Comparison of ENCODE assay signal across 35 cellular contexts in genomic region chr3:22353126-22353525, GRCh38.
"Had no signal": no experiment of that assay in that cellular context is flagged by ENCODE, and none has a peak within 500 bp of the region (broad histone marks: within the 10 kb centered on the region; RNA-seq: fewer than 3 reads in every experiment).

No MANE protein-coding gene starts in this region.

- DNase-seq: activated B cell treated with CpG ODN at 0.5 μM for 24 hours; activated CD4-positive, alpha-beta memory T cell treated with anti-CD3 and anti-CD28 coated beads for 36 hours; activated CD4-positive, alpha-beta T cell treated with anti-CD3 and anti-CD28 coated beads for 4 hours; activated CD4-positive, alpha-beta T cell treated with anti-CD3 and anti-CD28 coated beads, Interleukin-2, amount 10 ng/mL, durations not matched to agents 24 days and 14 days; activated CD4-positive, alpha-beta T cell treated with anti-CD3 and anti-CD28 coated beads, Interleukin-2, amount 50 U/mL, for 1 hour; activated CD4-positive, alpha-beta T cell treated with anti-CD3 and anti-CD28 coated beads, Interleukin-2, amount 50 U/mL, for 4 hours; activated CD4-positive, CD25-positive, alpha-beta regulatory T cell treated with anti-CD3 and anti-CD28 coated beads, Interleukin-2, amount 50 U/mL, for 72 hours; activated CD8-positive, alpha-beta memory T cell treated with anti-CD3 and anti-CD28 coated beads, Interleukin-2, amount 50 U/mL, for 4 hours; activated CD8-positive, alpha-beta T cell treated with anti-CD3 and anti-CD28 coated beads for 36 hours; activated effector memory CD4-positive, alpha-beta T cell treated with Interleukin-2 at 50 U/mL for 16 hours; activated gamma-delta T cell; activated naive CD4-positive, alpha-beta T cell treated with anti-CD3 and anti-CD28 coated beads, Interleukin-2, amount 10 ng/mL, durations not matched to agents 7 days and 5 days; activated naive CD4-positive, alpha-beta T cell treated with Interleukin-2 at 50 U/mL for 16 hours; activated naive CD8-positive, alpha-beta T cell treated with anti-CD3 and anti-CD28 coated beads, Interleukin-2, amount 10 ng/mL, durations not matched to agents 7 days and 5 days; activated naive CD8-positive, alpha-beta T cell treated with anti-CD3 and anti-CD28 coated beads, Interleukin-2, amount 50 U/mL, for 24 hours; activated T-cell treated with anti-CD3 and anti-CD28 coated beads for 4 hours; activated T-cell treated with anti-CD3 and anti-CD28 coated beads, Interleukin-2, amount 50 U/mL, for 1 hour; activated T-cell treated with anti-CD3 and anti-CD28 coated beads, Interleukin-2, amount 50 U/mL, for 4 hours; activated T-cell treated with anti-CD3 and anti-CD28 coated beads, Interleukin-2, amount 50 U/mL, for 72 hours; amygdala; anterior cingulate cortex; T-helper 1 cell; T-helper 2 cell; T-helper 9 cell had no signal

- H3K4me3 Mint-ChIP-seq: activated B cell treated with CpG ODN at 0.5 μM for 24 hours; activated CD4-positive, alpha-beta memory T cell treated with anti-CD3 and anti-CD28 coated beads for 36 hours; activated CD4-positive, alpha-beta T cell treated with anti-CD3 and anti-CD28 coated beads, Interleukin-2, amount 10 ng/mL, durations not matched to agents 24 days and 14 days; activated CD8-positive, alpha-beta T cell treated with anti-CD3 and anti-CD28 coated beads for 36 hours; activated naive CD4-positive, alpha-beta T cell treated with anti-CD3 and anti-CD28 coated beads, Interleukin-2, amount 10 ng/mL, durations not matched to agents 7 days and 5 days; activated naive CD4-positive, alpha-beta T cell treated with anti-CD3 and anti-CD28 coated beads, Interleukin-2, amount 50 U/mL, for 24 hours; activated naive CD8-positive, alpha-beta T cell; activated naive CD8-positive, alpha-beta T cell treated with anti-CD3 and anti-CD28 coated beads, Interleukin-2, amount 10 ng/mL, durations not matched to agents 7 days and 5 days; activated naive CD8-positive, alpha-beta T cell treated with anti-CD3 and anti-CD28 coated beads, Interleukin-2, amount 50 U/mL, for 24 hours; activated T-cell treated with anti-CD3 and anti-CD28 coated beads, Interleukin-2, amount 50 U/mL, for 4 hours; activated T-cell treated with anti-CD3 and anti-CD28 coated beads, Interleukin-2, amount 50 U/mL, for 72 hours; activated T-helper 1 cell treated with anti-CD3 and anti-CD28 coated beads, Interleukin-12 subunit alpha, Interleukin-12 subunit beta, Interleukin-2, Interleukin-4 antibody, amounts not matched to agents 30 ng/mL and 10 ng/mL and 1 ng/mL, durations not matched to agents 14 hours and 24 hours and 36 hours; brain; central memory CD8-positive, alpha-beta T cell; T-helper 1 cell treated with Interleukin-12 subunit alpha and Interleukin-12 subunit beta and Interleukin-4 antibody, amounts not matched to agents 30 μg/mL and 1 μg/mL, for 36 hours; T-helper 2 cell treated with Interferon-gamma antibody and Interleukin-4, amounts not matched to agents 5 μg/mL and 100 μg/mL, for 36 hours had no signal

- H3K27me3 Mint-ChIP-seq: activated B cell treated with CpG ODN at 0.5 μM for 24 hours; activated CD4-positive, alpha-beta memory T cell treated with anti-CD3 and anti-CD28 coated beads for 36 hours; activated CD4-positive, alpha-beta T cell treated with anti-CD3 and anti-CD28 coated beads, Interleukin-2, amount 10 ng/mL, durations not matched to agents 24 days and 14 days; activated CD8-positive, alpha-beta T cell treated with anti-CD3 and anti-CD28 coated beads for 36 hours; activated naive CD4-positive, alpha-beta T cell treated with anti-CD3 and anti-CD28 coated beads, Interleukin-2, amount 10 ng/mL, durations not matched to agents 7 days and 5 days; activated naive CD4-positive, alpha-beta T cell treated with anti-CD3 and anti-CD28 coated beads, Interleukin-2, amount 50 U/mL, for 24 hours; activated naive CD8-positive, alpha-beta T cell; activated naive CD8-positive, alpha-beta T cell treated with anti-CD3 and anti-CD28 coated beads, Interleukin-2, amount 10 ng/mL, durations not matched to agents 7 days and 5 days; activated naive CD8-positive, alpha-beta T cell treated with anti-CD3 and anti-CD28 coated beads, Interleukin-2, amount 50 U/mL, for 24 hours; brain; central memory CD8-positive, alpha-beta T cell had no signal

- H3K4me1 ChIP-seq: ascending aorta had no signal

- H3K9me3 ChIP-seq: ascending aorta had no signal

- H3K36me3 Mint-ChIP-seq: activated CD4-positive, alpha-beta memory T cell treated with anti-CD3 and anti-CD28 coated beads for 36 hours; activated naive CD4-positive, alpha-beta T cell treated with anti-CD3 and anti-CD28 coated beads, Interleukin-2, amount 10 ng/mL, durations not matched to agents 7 days and 5 days; activated naive CD4-positive, alpha-beta T cell treated with anti-CD3 and anti-CD28 coated beads, Interleukin-2, amount 50 U/mL, for 24 hours; activated naive CD8-positive, alpha-beta T cell; activated naive CD8-positive, alpha-beta T cell treated with anti-CD3 and anti-CD28 coated beads, Interleukin-2, amount 10 ng/mL, durations not matched to agents 7 days and 5 days; brain had no signal

- H3K36me3 ChIP-seq: ascending aorta, cardiac muscle cell had no signal

- H3K4me1 Mint-ChIP-seq: activated B cell treated with CpG ODN at 0.5 μM for 24 hours; activated CD4-positive, alpha-beta T cell treated with anti-CD3 and anti-CD28 coated beads, Interleukin-2, amount 10 ng/mL, durations not matched to agents 24 days and 14 days; activated naive CD4-positive, alpha-beta T cell treated with anti-CD3 and anti-CD28 coated beads, Interleukin-2, amount 10 ng/mL, durations not matched to agents 7 days and 5 days; activated naive CD4-positive, alpha-beta T cell treated with anti-CD3 and anti-CD28 coated beads, Interleukin-2, amount 50 U/mL, for 24 hours; activated naive CD8-positive, alpha-beta T cell treated with anti-CD3 and anti-CD28 coated beads, Interleukin-2, amount 10 ng/mL, durations not matched to agents 7 days and 5 days; activated naive CD8-positive, alpha-beta T cell treated with anti-CD3 and anti-CD28 coated beads, Interleukin-2, amount 50 U/mL, for 24 hours; brain; central memory CD8-positive, alpha-beta T cell had no signal

- H3K27me3 ChIP-seq: ascending aorta, cardiac muscle cell had no signal

- H3K9me3 Mint-ChIP-seq: activated B cell treated with CpG ODN at 0.5 μM for 24 hours; activated CD4-positive, alpha-beta T cell treated with anti-CD3 and anti-CD28 coated beads, Interleukin-2, amount 10 ng/mL, durations not matched to agents 24 days and 14 days; activated CD8-positive, alpha-beta T cell treated with anti-CD3 and anti-CD28 coated beads for 36 hours; activated naive CD4-positive, alpha-beta T cell treated with anti-CD3 and anti-CD28 coated beads, Interleukin-2, amount 10 ng/mL, durations not matched to agents 7 days and 5 days; activated naive CD4-positive, alpha-beta T cell treated with anti-CD3 and anti-CD28 coated beads, Interleukin-2, amount 50 U/mL, for 24 hours; activated naive CD8-positive, alpha-beta T cell treated with anti-CD3 and anti-CD28 coated beads, Interleukin-2, amount 10 ng/mL, durations not matched to agents 7 days and 5 days; activated naive CD8-positive, alpha-beta T cell treated with anti-CD3 and anti-CD28 coated beads, Interleukin-2, amount 50 U/mL, for 24 hours; activated T-cell treated with anti-CD3 and anti-CD28 coated beads, Interleukin-2, amount 50 U/mL, for 4 hours; activated T-helper 1 cell treated with anti-CD3 and anti-CD28 coated beads, Interleukin-12 subunit alpha, Interleukin-12 subunit beta, Interleukin-2, Interleukin-4 antibody, amounts not matched to agents 30 ng/mL and 10 ng/mL and 1 ng/mL, durations not matched to agents 14 hours and 24 hours and 36 hours; activated T-helper 2 cell treated with anti-CD3 and anti-CD28 coated beads, Interferon-gamma antibody, Interleukin-2, Interleukin-4, amounts not matched to agents 10 μg/mL and 5 μg/mL and 100 μg/mL, durations not matched to agents 14 hours and 24 hours and 36 hours; brain; T-helper 1 cell treated with Interleukin-12 subunit alpha and Interleukin-12 subunit beta and Interleukin-4 antibody, amounts not matched to agents 30 μg/mL and 1 μg/mL, for 36 hours; T-helper 2 cell treated with Interferon-gamma antibody and Interleukin-4, amounts not matched to agents 5 μg/mL and 100 μg/mL, for 36 hours had no signal

- H3K27ac ChIP-seq: ascending aorta, cardiac muscle cell, VCaP had no signal

- H3K27ac Mint-ChIP-seq: activated B cell treated with CpG ODN at 0.5 μM for 24 hours; activated CD4-positive, alpha-beta memory T cell treated with anti-CD3 and anti-CD28 coated beads for 36 hours; activated CD4-positive, alpha-beta T cell treated with anti-CD3 and anti-CD28 coated beads, Interleukin-2, amount 10 ng/mL, durations not matched to agents 24 days and 14 days; activated CD8-positive, alpha-beta T cell treated with anti-CD3 and anti-CD28 coated beads for 36 hours; activated naive CD4-positive, alpha-beta T cell treated with anti-CD3 and anti-CD28 coated beads, Interleukin-2, amount 10 ng/mL, durations not matched to agents 7 days and 5 days; activated naive CD4-positive, alpha-beta T cell treated with anti-CD3 and anti-CD28 coated beads, Interleukin-2, amount 50 U/mL, for 24 hours; activated naive CD8-positive, alpha-beta T cell; activated naive CD8-positive, alpha-beta T cell treated with anti-CD3 and anti-CD28 coated beads, Interleukin-2, amount 10 ng/mL, durations not matched to agents 7 days and 5 days; activated naive CD8-positive, alpha-beta T cell treated with anti-CD3 and anti-CD28 coated beads, Interleukin-2, amount 50 U/mL, for 24 hours; activated T-cell treated with anti-CD3 and anti-CD28 coated beads, Interleukin-2, amount 50 U/mL, for 72 hours; activated T-helper 1 cell treated with anti-CD3 and anti-CD28 coated beads, Interleukin-12 subunit alpha, Interleukin-12 subunit beta, Interleukin-2, Interleukin-4 antibody, amounts not matched to agents 30 ng/mL and 10 ng/mL and 1 ng/mL, durations not matched to agents 14 hours and 24 hours and 36 hours; activated T-helper 2 cell treated with anti-CD3 and anti-CD28 coated beads, Interferon-gamma antibody, Interleukin-2, Interleukin-4, amounts not matched to agents 10 μg/mL and 5 μg/mL and 100 μg/mL, durations not matched to agents 14 hours and 24 hours and 36 hours; brain; T-helper 1 cell treated with Interleukin-12 subunit alpha and Interleukin-12 subunit beta and Interleukin-4 antibody, amounts not matched to agents 30 μg/mL and 1 μg/mL, for 36 hours; T-helper 2 cell treated with Interferon-gamma antibody and Interleukin-4, amounts not matched to agents 5 μg/mL and 100 μg/mL, for 36 hours had no signal

- H3K4me3 ChIP-seq: ascending aorta, cardiac muscle cell had no signal

- ATAC-seq: activated CD8-positive, alpha-beta T cell treated with anti-CD3 and anti-CD28 coated beads for 36 hours; activated naive CD8-positive, alpha-beta T cell treated with anti-CD3 and anti-CD28 coated beads, Interleukin-2, amount 50 U/mL, for 24 hours; activated T-cell treated with anti-CD3 and anti-CD28 coated beads, Interleukin-2, amount 50 U/mL, for 4 hours; activated T-cell treated with anti-CD3 and anti-CD28 coated beads, Interleukin-2, amount 50 U/mL, for 72 hours had no signal
